Comparison of ENCODE assay signal across 28 cellular contexts in genomic region chr6:115554060-115554459, GRCh38.
"Had no signal": no experiment of that assay in that cellular context is flagged by ENCODE, and none has a peak within 500 bp of the region (broad histone marks: within the 10 kb centered on the region; RNA-seq: fewer than 3 reads in every experiment).

No MANE protein-coding gene starts in this region.

- DNase-seq: activated CD4-positive, alpha-beta memory T cell treated with anti-CD3 and anti-CD28 coated beads, Interleukin-2, amount 10 ng/mL, durations not matched to agents 7 days and 5 days; activated CD4-positive, alpha-beta T cell treated with anti-CD3 and anti-CD28 coated beads for 1 hour; activated CD4-positive, alpha-beta T cell treated with anti-CD3 and anti-CD28 coated beads for 4 hours; activated CD4-positive, alpha-beta T cell treated with anti-CD3 and anti-CD28 coated beads, Interleukin-2, amount 10 ng/mL, durations not matched to agents 7 days and 5 days; activated CD4-positive, alpha-beta T cell treated with anti-CD3 and anti-CD28 coated beads, Interleukin-2, amount 50 U/mL, for 4 hours; activated CD8-positive, alpha-beta memory T cell treated with anti-CD3 and anti-CD28 coated beads, Interleukin-2, amount 50 U/mL, for 48 hours; activated gamma-delta T cell; activated naive CD4-positive, alpha-beta T cell; activated naive CD4-positive, alpha-beta T cell treated with anti-CD3 and anti-CD28 coated beads, Interleukin-2, amount 50 U/mL, for 16 hours; activated naive CD8-positive, alpha-beta T cell treated with anti-CD3 and anti-CD28 coated beads for 36 hours; activated T-cell treated with anti-CD3 and anti-CD28 coated beads for 4 hours; activated T-cell treated with anti-CD3 and anti-CD28 coated beads, Interleukin-2, amount 50 U/mL, for 24 hours; activated T-cell treated with anti-CD3 and anti-CD28 coated beads, Interleukin-2, amount 50 U/mL, for 72 hours; central memory CD4-positive, alpha-beta T cell; cerebellar nuclear complex; colonic mucosa; effector CD8-positive, alpha-beta T cell; foreskin fibroblast; glutamatergic neuron; heart left ventricle; T-helper 2 cell had no signal

- ATAC-seq: activated T-cell treated with anti-CD3 and anti-CD28 coated beads, Interleukin-2, amount 50 U/mL, for 72 hours; esophagus mucosa; heart left ventricle; WTC11 had no signal

- H3K4me3 Mint-ChIP-seq: activated CD4-positive, alpha-beta memory T cell treated with anti-CD3 and anti-CD28 coated beads, Interleukin-2, amount 10 ng/mL, durations not matched to agents 7 days and 5 days; activated CD4-positive, alpha-beta T cell treated with anti-CD3 and anti-CD28 coated beads, Interleukin-2, amount 10 ng/mL, durations not matched to agents 7 days and 5 days; activated naive CD8-positive, alpha-beta T cell treated with anti-CD3 and anti-CD28 coated beads for 36 hours; activated T-cell treated with anti-CD3 and anti-CD28 coated beads, Interleukin-2, amount 50 U/mL, for 24 hours; activated T-cell treated with anti-CD3 and anti-CD28 coated beads, Interleukin-2, amount 50 U/mL, for 72 hours; brain; WTC11 had no signal

- H3K4me1 ChIP-seq: breast epithelium, colonic mucosa had no signal

- H3K27me3 Mint-ChIP-seq: activated CD4-positive, alpha-beta memory T cell treated with anti-CD3 and anti-CD28 coated beads, Interleukin-2, amount 10 ng/mL, durations not matched to agents 7 days and 5 days; activated CD4-positive, alpha-beta T cell treated with anti-CD3 and anti-CD28 coated beads, Interleukin-2, amount 10 ng/mL, durations not matched to agents 7 days and 5 days; activated naive CD8-positive, alpha-beta T cell treated with anti-CD3 and anti-CD28 coated beads for 36 hours; activated T-cell treated with anti-CD3 and anti-CD28 coated beads, Interleukin-2, amount 50 U/mL, for 24 hours; brain had no signal

- H3K9me3 Mint-ChIP-seq: activated CD4-positive, alpha-beta T cell treated with anti-CD3 and anti-CD28 coated beads, Interleukin-2, amount 10 ng/mL, durations not matched to agents 7 days and 5 days; activated naive CD8-positive, alpha-beta T cell treated with anti-CD3 and anti-CD28 coated beads for 36 hours; activated T-cell treated with anti-CD3 and anti-CD28 coated beads, Interleukin-2, amount 50 U/mL, for 24 hours; WTC11 had no signal

- H3K36me3 Mint-ChIP-seq: activated naive CD8-positive, alpha-beta T cell treated with anti-CD3 and anti-CD28 coated beads for 36 hours; brain; WTC11 had no signal

- H3K4me3 ChIP-seq: ascending aorta, breast epithelium, cardiac muscle cell, colonic mucosa, heart left ventricle had no signal

- H3K9me3 ChIP-seq: ascending aorta, breast epithelium, colonic mucosa, heart left ventricle had no signal

- H3K36me3 ChIP-seq: ascending aorta, breast epithelium, cardiac muscle cell, colonic mucosa, heart left ventricle had no signal

- H3K27ac Mint-ChIP-seq: activated CD4-positive, alpha-beta memory T cell treated with anti-CD3 and anti-CD28 coated beads, Interleukin-2, amount 10 ng/mL, durations not matched to agents 7 days and 5 days; activated CD4-positive, alpha-beta T cell treated with anti-CD3 and anti-CD28 coated beads, Interleukin-2, amount 10 ng/mL, durations not matched to agents 7 days and 5 days; activated naive CD8-positive, alpha-beta T cell treated with anti-CD3 and anti-CD28 coated beads for 36 hours; activated T-cell treated with anti-CD3 and anti-CD28 coated beads, Interleukin-2, amount 50 U/mL, for 24 hours; activated T-cell treated with anti-CD3 and anti-CD28 coated beads, Interleukin-2, amount 50 U/mL, for 72 hours; brain; WTC11 had no signal

- H3K27ac ChIP-seq: ascending aorta, breast epithelium, cardiac muscle cell, colonic mucosa, heart left ventricle, VCaP had no signal

- H3K4me1 Mint-ChIP-seq: activated CD4-positive, alpha-beta memory T cell treated with anti-CD3 and anti-CD28 coated beads, Interleukin-2, amount 10 ng/mL, durations not matched to agents 7 days and 5 days; activated CD4-positive, alpha-beta T cell treated with anti-CD3 and anti-CD28 coated beads, Interleukin-2, amount 10 ng/mL, durations not matched to agents 7 days and 5 days; activated naive CD8-positive, alpha-beta T cell treated with anti-CD3 and anti-CD28 coated beads for 36 hours had no signal

- H3K27me3 ChIP-seq: ascending aorta, breast epithelium, cardiac muscle cell, colonic mucosa, heart left ventricle had no signal
